11 cellular contexts compared by ENCODE assay signal in genomic region chr2:152297715-152298114, GRCh38.
"Had no signal": no experiment of that assay in that cellular context is flagged by ENCODE, and none has a peak within 500 bp of the region (broad histone marks: within the 10 kb centered on the region; RNA-seq: fewer than 3 reads in every experiment).

No MANE protein-coding gene starts in this region.

- H3K27ac Mint-ChIP-seq: H9, HFFc6 had no signal

- FAIRE-seq: H1, H54 had no signal

- H3K4me2 ChIP-seq: GM23338 had no signal

- H3K27ac ChIP-seq: GM23248 had no signal

- H3K9me3 Mint-ChIP-seq: GM23338, HFFc6 had no signal

- H3K36me3 ChIP-seq: HAP-1 had no signal

- H3K9ac ChIP-seq: GM23248 had no signal

- H3K4me3 Mint-ChIP-seq: GM23338, H9, HFFc6 had no signal

- ATAC-seq: GM23338, HCT116 had no signal

- H2AFZ ChIP-seq: GM23248, GM23338 had no signal

- DNase-seq: GM23248, GOT3, H7, H9, HCEC 1CT, HFFc6 had no signal

- H3K4me3 ChIP-seq: GM23248, GM23338, HAP-1 had no signal
